In the genomic region with DNA sequence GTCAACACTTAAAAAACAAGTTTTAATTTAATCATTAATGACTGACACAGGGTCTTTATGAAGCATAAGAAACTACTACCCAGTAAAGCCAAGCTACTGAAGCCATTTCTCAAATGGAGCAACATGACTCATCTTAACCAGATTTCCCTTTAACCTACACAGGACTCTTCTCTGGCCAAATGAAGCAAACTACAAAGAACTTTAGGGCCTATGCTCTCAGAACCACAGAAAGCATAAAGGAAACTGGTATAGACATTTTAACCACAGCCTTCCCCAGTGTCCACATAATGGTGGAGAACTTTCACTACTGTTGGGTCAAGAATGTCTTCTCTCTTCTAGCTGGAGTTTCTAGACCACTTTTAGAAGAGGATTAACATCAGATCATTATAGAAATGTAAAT, we compare ENCODE assay signal across 10 cellular contexts. TPM values are rescaled to one million over a fixed set of nuclear protein-coding genes. Genes with fewer than 3 reads are reported as not detected.
DNase-seq lines count a peak whose midpoint lies in the region; ATAC-seq and TF ChIP-seq lines count a peak whose summit lies in the region.
"Had no signal": no experiment of that assay in that cellular context is flagged by ENCODE, and none has a peak within 500 bp of the region (broad histone marks: within the 10 kb centered on the region; RNA-seq: fewer than 3 reads in every experiment).

No MANE protein-coding gene starts in this region.

- no peak overlapping the region for H4K91ac ChIP-seq in neuronal stem cell (ENCODE audit: low read depth, low read length, poor library complexity)

- H3K4me2 ChIP-seq in Karpas-422 (ENCODE audit: low read depth, low read length, poor library complexity, severe bottlenecking) = no peak overlapping the region
- H3K4me2 ChIP-seq in neuronal stem cell (ENCODE audit: insufficient read depth, low read length, poor library complexity, severe bottlenecking) = no peak overlapping the region

- H3K4me1 ChIP-seq in Karpas-422 (ENCODE audit: low read length) (peaks cover 3% of the 10 kb centered on the region; the same call in 1 of the 2 replicates), neuronal stem cell (ENCODE audit: control insufficient read depth in 2 of 2, insufficient read depth in 1 of 2, low read depth in 1 of 2, low read length in 2 of 2) (peaks cover 0 to 6% of the 10 kb centered on the region in 2 donors)

- no peak overlapping the region for H3K14ac ChIP-seq in neuronal stem cell (ENCODE audit: low read length)

- intact Hi-C loops in sciatic nerve (cut with DNase I) = no loop called here

- H3K27ac ChIP-seq in Karpas-422 (ENCODE audit: low read length) (no peak overlapping the region), neuronal stem cell (replicated peaks; ENCODE audit: low read length) (no peak overlapping the region)
- H3K27ac ChIP-seq: ascending aorta had no signal

- no peak overlapping the region for H2BK120ac ChIP-seq in neuronal stem cell (ENCODE audit: low read depth, low read length)

- H4K20me1 ChIP-seq in Karpas-422 (ENCODE audit: insufficient read depth, low read depth, low read length) = no peaks in the 10 kb centered on the region

- H2AK5ac ChIP-seq in neuronal stem cell (ENCODE audit: low read depth, low read length) = no peak overlapping the region

- no peak overlapping the region for H2BK5ac ChIP-seq in neuronal stem cell (ENCODE audit: low read length)

- POLR2A ChIA-PET in HEK293T (lab: Yijun Ruan, JAX) = no interaction called here

- ATAC-seq in GM19025 (IDR thresholded peaks at IDR 0.05; ENCODE audit: low read depth, unreplicated experiment) (peak; percentile 77), HG02678 (IDR thresholded peaks at IDR 0.05; ENCODE audit: unreplicated experiment) (peak; percentile 84), sciatic nerve (peak; percentile 20)

- DNase-seq in Karpas-422 (peak; percentile 47), sciatic nerve (ENCODE audit: low spot score) (no peak), neuronal stem cell (ENCODE audit: low spot score) (no peak), AG08396 (ENCODE audit: low spot score) (no peak), HEK293T (ENCODE audit: extremely low spot score) (no peak)
- DNase-seq in NK-92 treated with Interleukin-12 subunit alpha and Interleukin-12 subunit beta, amount 100 ng/mL, for 24 hours (lab: John Stamatoyannopoulos, UW) = no peak
- DNase-seq: hypothalamus had no signal

- H2BK12ac ChIP-seq in neuronal stem cell (ENCODE audit: low read length) = no peak overlapping the region

- no peaks in the 10 kb centered on the region; the same call in 1 of the 2 replicates for H3K79me2 ChIP-seq in Karpas-422 (ENCODE audit: low read length)

- no peak overlapping the region for H3K23ac ChIP-seq in neuronal stem cell (ENCODE audit: low read depth, low read length, poor library complexity)

- H3K4me3 ChIP-seq in Karpas-422 (ENCODE audit: low read length) = no peak overlapping the region
- H3K4me3 ChIP-seq in neuronal stem cell (ENCODE audit: low read length in 2 of 2) = no peak overlapping the region
- H3K4me3 ChIP-seq: ascending aorta had no signal

- H3K36me3 ChIP-seq in Karpas-422 (ENCODE audit: insufficient read depth, low read length) = no peaks in the 10 kb centered on the region
- H3K36me3 ChIP-seq in neuronal stem cell (replicated peaks in 1 of 2; ENCODE audit: control insufficient read depth in 2 of 2, insufficient read depth in 2 of 2, low read length in 2 of 2) = peaks cover 0 to 75% of the 10 kb centered on the region in 2 donors

- H3K4ac ChIP-seq in neuronal stem cell (ENCODE audit: low read length) = no peak overlapping the region

- CTCF ChIA-PET in HEK293T (lab: Yijun Ruan, JAX) = no interaction called here

- H3K18ac ChIP-seq in neuronal stem cell (ENCODE audit: low read length) = no peak overlapping the region

- H2AFZ ChIP-seq in Karpas-422 (ENCODE audit: low read length) (no peak overlapping the region), neuronal stem cell (ENCODE audit: low read length) (no peak overlapping the region)

- no peaks in the 10 kb centered on the region for H3K9me2 ChIP-seq in Karpas-422 (replicated peaks; ENCODE audit: insufficient read depth, low read length)

- no peak overlapping the region for H2BK15ac ChIP-seq in neuronal stem cell (ENCODE audit: low read length)

- H3K9ac ChIP-seq in Karpas-422 (ENCODE audit: low read length) (no peak overlapping the region), neuronal stem cell (ENCODE audit: low read depth, low read length, poor library complexity) (no peak overlapping the region)

- no peaks in the 10 kb centered on the region for H3K9me3 ChIP-seq in Karpas-422 (ENCODE audit: low read length)
- H3K9me3 ChIP-seq in neuronal stem cell (replicated peaks in 1 of 2; ENCODE audit: control insufficient read depth in 2 of 2, insufficient read depth in 1 of 2, low read depth in 1 of 2, low read length in 2 of 2) = no peaks in the 10 kb centered on the region
- H3K9me3 ChIP-seq: ascending aorta had no signal

- no peaks in the 10 kb centered on the region for H3K27me3 ChIP-seq in Karpas-422 (ENCODE audit: low read length)
- no peaks in the 10 kb centered on the region for H3K27me3 ChIP-seq in neuronal stem cell (ENCODE audit: control insufficient read depth in 3 of 3, insufficient read depth in 3 of 3, low read depth in 1 of 3, low read length in 3 of 3)
- H3K27me3 ChIP-seq: ascending aorta had no signal

- H4K8ac ChIP-seq in neuronal stem cell (ENCODE audit: low read depth, low read length) = no peak overlapping the region

- no peaks in the 10 kb centered on the region for H3K79me1 ChIP-seq in neuronal stem cell (ENCODE audit: low read depth, low read length)

TF ChIP-seq in HEK293T, 16 proteins besides CTCF, POLR2A, EP300 and RAD21:
- TF ChIP-seq FOXA1 (IDR thresholded peaks at IDR 0.05) = no peak
- TF ChIP-seq SP1 (IDR thresholded peaks at IDR 0.05) = no peak
- no peak for TF ChIP-seq LEF1 (IDR thresholded peaks at IDR 0.05; ENCODE audit: borderline replicate concordance)
- no peak for TF ChIP-seq NFRKB (IDR thresholded peaks at IDR 0.05)
- no peak for TF ChIP-seq FOXK2 (IDR thresholded peaks at IDR 0.05)
- no peak for TF ChIP-seq SUZ12 (IDR thresholded peaks at IDR 0.05)
- TF ChIP-seq TARDBP (IDR thresholded peaks at IDR 0.05) = no peak
- TF ChIP-seq CTBP1 (IDR thresholded peaks at IDR 0.05; ENCODE audit: borderline replicate concordance) = no peak
- no peak for TF ChIP-seq FOXM1 (IDR thresholded peaks at IDR 0.05; ENCODE audit: borderline replicate concordance)
- TF ChIP-seq, protein P1, sequence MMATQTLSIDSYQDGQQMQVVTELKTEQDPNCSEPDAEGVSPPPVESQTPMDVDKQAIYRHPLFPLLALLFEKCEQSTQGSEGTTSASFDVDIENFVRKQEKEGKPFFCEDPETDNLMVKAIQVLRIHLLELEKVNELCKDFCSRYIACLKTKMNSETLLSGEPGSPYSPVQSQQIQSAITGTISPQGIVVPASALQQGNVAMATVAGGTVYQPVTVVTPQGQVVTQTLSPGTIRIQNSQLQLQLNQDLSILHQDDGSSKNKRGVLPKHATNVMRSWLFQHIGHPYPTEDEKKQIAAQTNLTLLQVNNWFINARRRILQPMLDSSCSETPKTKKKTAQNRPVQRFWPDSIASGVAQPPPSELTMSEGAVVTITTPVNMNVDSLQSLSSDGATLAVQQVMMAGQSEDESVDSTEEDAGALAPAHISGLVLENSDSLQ (IDR thresholded peaks at IDR 0.05) = no peak

RNA-seq across cellular contexts. Expression of a gene that starts 34.6 kb away (rescaled TPM):
- 8.0 and 14.2 TPM in 2 replicates for total RNA-seq in Karpas-422 (2014; rRNA removed; shearing (Covaris generic); ENCODE audit: low replicate concordance)
- 27.6 TPM for total RNA-seq in sciatic nerve
- 44.7 TPM for polyA plus RNA-seq in neuronal stem cell (2013, experiment 1 of 2)
- polyA plus RNA-seq in neuronal stem cell (2013, experiment 2 of 2) = 48.8 TPM

RNA-seq across cellular contexts. Expression of a gene that starts 42.2 kb away (rescaled TPM):
- total RNA-seq in Karpas-422 (2014; rRNA removed; shearing (Covaris generic); ENCODE audit: low replicate concordance) = 2.5 and 5.2 TPM in 2 replicates
- 1.7 TPM for total RNA-seq in sciatic nerve
- polyA plus RNA-seq in neuronal stem cell (2013, experiment 1 of 2) = 2.1 TPM
- polyA plus RNA-seq in neuronal stem cell (2013, experiment 2 of 2) = 2.0 TPM

RNA-seq across cellular contexts. Expression of a gene that starts 42.6 kb away (rescaled TPM):
- 31.5 and 40.7 TPM in 2 replicates for total RNA-seq in Karpas-422 (2014; rRNA removed; shearing (Covaris generic); ENCODE audit: low replicate concordance)
- 18.8 TPM for total RNA-seq in sciatic nerve
- polyA plus RNA-seq in neuronal stem cell (2013, experiment 1 of 2) = 56.0 TPM
- polyA plus RNA-seq in neuronal stem cell (2013, experiment 2 of 2) = 51.1 TPM
- total RNA-seq: ascending aorta had no signal

Comparison
In these comparisons a context has a peak if more than half of its experiments do, and no peak if none do; other contexts are left out.
1. ATAC-seq: peak in every context shown above with its lines; median percentile 84 in HG02678; 77 in GM19025; 20 in sciatic nerve.